1 cellular context compared by ENCODE assay signal in the genomic region with DNA sequence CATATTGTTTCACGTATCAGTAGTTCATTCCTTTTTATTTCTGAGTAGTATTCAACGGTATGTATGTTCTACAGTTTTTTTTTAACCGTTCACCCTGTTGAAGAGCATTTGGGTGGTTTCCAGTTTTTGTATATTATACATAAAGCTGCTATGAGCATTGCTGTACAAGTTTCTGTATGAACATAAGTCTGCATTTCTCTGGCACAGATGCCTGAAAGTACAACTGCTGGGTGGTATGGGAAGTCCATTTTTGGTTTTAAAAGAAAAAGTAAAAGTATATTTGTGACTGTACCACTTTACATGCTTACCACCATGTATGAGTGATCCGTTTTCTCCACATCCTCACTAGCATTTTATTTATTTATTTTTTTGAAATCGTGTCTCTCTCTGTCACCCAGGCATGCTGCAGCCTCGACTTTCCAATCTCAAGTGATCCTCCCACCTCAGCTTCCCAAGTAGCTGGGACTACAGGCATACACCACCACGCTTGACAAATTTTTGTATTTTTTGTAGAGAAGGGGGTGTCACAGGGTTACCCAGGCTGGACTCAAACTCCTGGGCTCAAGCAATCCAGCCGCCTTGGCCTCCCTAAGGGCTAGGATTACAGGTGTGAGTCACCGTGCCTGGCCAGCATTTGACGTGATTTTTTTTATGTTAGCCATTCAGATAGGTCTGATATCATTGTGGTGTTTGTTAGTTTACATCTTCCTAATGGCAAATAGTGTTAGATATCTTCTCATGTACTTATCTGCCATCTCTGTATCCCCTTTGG.
TF ChIP-seq lines count a peak whose summit lies in the region.

No MANE protein-coding gene starts in this region.

TF ChIP-seq in GM12878, 131 proteins besides CTCF, POLR2A, EP300 and RAD21 (continued from another document):
- TF ChIP-seq, protein P1, sequence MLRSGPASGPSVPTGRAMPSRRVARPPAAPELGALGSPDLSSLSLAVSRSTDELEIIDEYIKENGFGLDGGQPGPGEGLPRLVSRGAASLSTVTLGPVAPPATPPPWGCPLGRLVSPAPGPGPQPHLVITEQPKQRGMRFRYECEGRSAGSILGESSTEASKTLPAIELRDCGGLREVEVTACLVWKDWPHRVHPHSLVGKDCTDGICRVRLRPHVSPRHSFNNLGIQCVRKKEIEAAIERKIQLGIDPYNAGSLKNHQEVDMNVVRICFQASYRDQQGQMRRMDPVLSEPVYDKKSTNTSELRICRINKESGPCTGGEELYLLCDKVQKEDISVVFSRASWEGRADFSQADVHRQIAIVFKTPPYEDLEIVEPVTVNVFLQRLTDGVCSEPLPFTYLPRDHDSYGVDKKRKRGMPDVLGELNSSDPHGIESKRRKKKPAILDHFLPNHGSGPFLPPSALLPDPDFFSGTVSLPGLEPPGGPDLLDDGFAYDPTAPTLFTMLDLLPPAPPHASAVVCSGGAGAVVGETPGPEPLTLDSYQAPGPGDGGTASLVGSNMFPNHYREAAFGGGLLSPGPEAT (IDR thresholded peaks at IDR 0.05; ENCODE audit: low read depth) = peak; percentile 27; the same call in 1 of the 2 replicates
- TF ChIP-seq ETV6 (conservative IDR thresholded peaks at IDR 0.05 in 1 of 2, IDR thresholded peaks at IDR 0.05 in 1 of 2; ENCODE audit: borderline replicate concordance in 1 of 2, low read depth in 1 of 2) (0 out of 4 replicates have a peak, but pooled peaks of 1 of the 2 experiments have one; percentile 22), SMAD1 (IDR thresholded peaks at IDR 0.05; ENCODE audit: low read depth, partially characterized antibody) (no peak), ZNF384 (IDR thresholded peaks at IDR 0.05; ENCODE audit: borderline replicate concordance, low read depth, low read length) (peak; percentile 22; the same call in 1 of the 2 replicates), HDGF (IDR thresholded peaks at IDR 0.05) (no peak), RB1 (IDR thresholded peaks at IDR 0.05; ENCODE audit: borderline replicate concordance) (no peak), TARDBP (IDR thresholded peaks at IDR 0.05; ENCODE audit: borderline replicate concordance) (no peak), RCOR1 (conservative IDR thresholded peaks at IDR 0.05; ENCODE audit: low read depth, low read length) (no peak), JUNB (IDR thresholded peaks at IDR 0.05) (peak; percentile 67), NBN (IDR thresholded peaks at IDR 0.05) (no peak), MTA2 (IDR thresholded peaks at IDR 0.05; ENCODE audit: low read depth) (no peak), SRF (IDR thresholded peaks at IDR 0.05; ENCODE audit: low read depth in 2 of 2, low read length in 2 of 2) (0 out of 4 replicates have a peak, but pooled peaks of 1 of the 2 experiments have one; percentile 11), MYB (IDR thresholded peaks at IDR 0.05; ENCODE audit: borderline replicate concordance, low read depth, low read length) (no peak), EGR1 (IDR thresholded peaks at IDR 0.05; ENCODE audit: borderline replicate concordance in 1 of 2, low read depth in 2 of 2, low read length in 2 of 2) (no peak), RUNX3 (IDR thresholded peaks at IDR 0.05; ENCODE audit: low read length) (peak; percentile 56), CEBPB (IDR thresholded peaks at IDR 0.05; ENCODE audit: borderline replicate concordance in 1 of 2, low read depth in 2 of 2, low read length in 2 of 2) (no peak), SMARCA5 (IDR thresholded peaks at IDR 0.05) (no peak), CBX5 (IDR thresholded peaks at IDR 0.05; ENCODE audit: low read depth) (0 out of 2 replicates have a peak, but pooled peaks have one; percentile 69), DPF2 (IDR thresholded peaks at IDR 0.05) (no peak)
- TF ChIP-seq, protein P2, sequence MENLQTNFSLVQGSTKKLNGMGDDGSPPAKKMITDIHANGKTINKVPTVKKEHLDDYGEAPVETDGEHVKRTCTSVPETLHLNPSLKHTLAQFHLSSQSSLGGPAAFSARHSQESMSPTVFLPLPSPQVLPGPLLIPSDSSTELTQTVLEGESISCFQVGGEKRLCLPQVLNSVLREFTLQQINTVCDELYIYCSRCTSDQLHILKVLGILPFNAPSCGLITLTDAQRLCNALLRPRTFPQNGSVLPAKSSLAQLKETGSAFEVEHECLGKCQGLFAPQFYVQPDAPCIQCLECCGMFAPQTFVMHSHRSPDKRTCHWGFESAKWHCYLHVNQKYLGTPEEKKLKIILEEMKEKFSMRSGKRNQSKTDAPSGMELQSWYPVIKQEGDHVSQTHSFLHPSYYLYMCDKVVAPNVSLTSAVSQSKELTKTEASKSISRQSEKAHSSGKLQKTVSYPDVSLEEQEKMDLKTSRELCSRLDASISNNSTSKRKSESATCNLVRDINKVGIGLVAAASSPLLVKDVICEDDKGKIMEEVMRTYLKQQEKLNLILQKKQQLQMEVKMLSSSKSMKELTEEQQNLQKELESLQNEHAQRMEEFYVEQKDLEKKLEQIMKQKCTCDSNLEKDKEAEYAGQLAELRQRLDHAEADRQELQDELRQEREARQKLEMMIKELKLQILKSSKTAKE (IDR thresholded peaks at IDR 0.05; ENCODE audit: low read depth, poor library complexity, severe bottlenecking) = peak; percentile 36
- TF ChIP-seq, protein P3, sequence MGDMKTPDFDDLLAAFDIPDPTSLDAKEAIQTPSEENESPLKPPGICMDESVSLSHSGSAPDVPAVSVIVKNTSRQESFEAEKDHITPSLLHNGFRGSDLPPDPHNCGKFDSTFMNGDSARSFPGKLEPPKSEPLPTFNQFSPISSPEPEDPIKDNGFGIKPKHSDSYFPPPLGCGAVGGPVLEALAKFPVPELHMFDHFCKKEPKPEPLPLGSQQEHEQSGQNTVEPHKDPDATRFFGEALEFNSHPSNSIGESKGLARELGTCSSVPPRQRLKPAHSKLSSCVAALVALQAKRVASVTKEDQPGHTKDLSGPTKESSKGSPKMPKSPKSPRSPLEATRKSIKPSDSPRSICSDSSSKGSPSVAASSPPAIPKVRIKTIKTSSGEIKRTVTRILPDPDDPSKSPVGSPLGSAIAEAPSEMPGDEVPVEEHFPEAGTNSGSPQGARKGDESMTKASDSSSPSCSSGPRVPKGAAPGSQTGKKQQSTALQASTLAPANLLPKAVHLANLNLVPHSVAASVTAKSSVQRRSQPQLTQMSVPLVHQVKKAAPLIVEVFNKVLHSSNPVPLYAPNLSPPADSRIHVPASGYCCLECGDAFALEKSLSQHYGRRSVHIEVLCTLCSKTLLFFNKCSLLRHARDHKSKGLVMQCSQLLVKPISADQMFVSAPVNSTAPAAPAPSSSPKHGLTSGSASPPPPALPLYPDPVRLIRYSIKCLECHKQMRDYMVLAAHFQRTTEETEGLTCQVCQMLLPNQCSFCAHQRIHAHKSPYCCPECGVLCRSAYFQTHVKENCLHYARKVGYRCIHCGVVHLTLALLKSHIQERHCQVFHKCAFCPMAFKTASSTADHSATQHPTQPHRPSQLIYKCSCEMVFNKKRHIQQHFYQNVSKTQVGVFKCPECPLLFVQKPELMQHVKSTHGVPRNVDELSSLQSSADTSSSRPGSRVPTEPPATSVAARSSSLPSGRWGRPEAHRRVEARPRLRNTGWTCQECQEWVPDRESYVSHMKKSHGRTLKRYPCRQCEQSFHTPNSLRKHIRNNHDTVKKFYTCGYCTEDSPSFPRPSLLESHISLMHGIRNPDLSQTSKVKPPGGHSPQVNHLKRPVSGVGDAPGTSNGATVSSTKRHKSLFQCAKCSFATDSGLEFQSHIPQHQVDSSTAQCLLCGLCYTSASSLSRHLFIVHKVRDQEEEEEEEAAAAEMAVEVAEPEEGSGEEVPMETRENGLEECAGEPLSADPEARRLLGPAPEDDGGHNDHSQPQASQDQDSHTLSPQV (IDR thresholded peaks at IDR 0.05) = no peak
- TF ChIP-seq, protein P4, sequence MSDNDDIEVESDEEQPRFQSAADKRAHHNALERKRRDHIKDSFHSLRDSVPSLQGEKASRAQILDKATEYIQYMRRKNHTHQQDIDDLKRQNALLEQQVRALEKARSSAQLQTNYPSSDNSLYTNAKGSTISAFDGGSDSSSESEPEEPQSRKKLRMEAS (IDR thresholded peaks at IDR 0.05; ENCODE audit: low read depth, low read length) = no peak
TF ChIP-seq in GM12878: peak in this region for 12.
